ENCODE assay signal across 9 cellular contexts in genomic region chr1:1347026-1347595, GRCh38. TPM values are rescaled to one million over a fixed set of nuclear protein-coding genes. Genes with fewer than 3 reads are reported as not detected.
DNase-seq lines count a peak whose midpoint lies in the region; ATAC-seq and TF ChIP-seq lines count a peak whose summit lies in the region.
"Had no signal": no experiment of that assay in that cellular context is flagged by ENCODE, and none has a peak within 500 bp of the region (broad histone marks: within the 10 kb centered on the region; RNA-seq: fewer than 3 reads in every experiment).

No MANE protein-coding gene starts in this region.

- H3K27me3 ChIP-seq in ascending aorta (no peaks in the 10 kb centered on the region), subcutaneous abdominal adipose tissue (ENCODE audit: control insufficient read depth in 5 of 5, insufficient read depth in 4 of 5, low read length in 5 of 5) (no peaks in the 10 kb centered on the region)

- H3K4me3 Mint-ChIP-seq in T-helper 2 cell treated with Interferon-gamma antibody and Interleukin-4, amounts not matched to agents 5 μg/mL and 100 μg/mL, for 36 hours, result peak overlapping the region; percentile 72

- peak overlapping the region; percentile 91 to 93 for H3K4me3 ChIP-seq in ascending aorta
- H3K4me3 ChIP-seq in subcutaneous abdominal adipose tissue (ENCODE audit: low read depth in 1 of 5, low read length in 5 of 5), result peak overlapping the region in 1 of 5 donors; percentile 81

- no peaks in the 10 kb centered on the region for H3K9me3 Mint-ChIP-seq in T-helper 2 cell treated with Interferon-gamma antibody and Interleukin-4, amounts not matched to agents 5 μg/mL and 100 μg/mL, for 36 hours

- intact Hi-C loops in ascending aorta (cut with DNase I), result no loop called here

- no peak for DNase-seq in T-helper 2 cell treated with Interferon-gamma antibody and Interleukin-4, amounts not matched to agents 5 μg/mL and 100 μg/mL, for 36 hours (ENCODE audit: low spot score)
- no peak for DNase-seq in T-helper 2 cell
- DNase-seq in ascending aorta (ENCODE audit: low spot score in 2 of 2), result no peak
- peak; percentile 45 for DNase-seq in left lobe of liver (ENCODE audit: low spot score)
- no peak for DNase-seq in NCI-H2107 treated with DMSO at 0.1 percent for 48 hours (lab: John Stamatoyannopoulos, UW; ENCODE audit: unreplicated experiment)
- DNase-seq: activated CD4-positive, alpha-beta T cell treated with anti-CD3 and anti-CD28 coated beads for 48 hours had no signal

- peak overlapping the region; percentile 68 for H3K27ac Mint-ChIP-seq in T-helper 2 cell treated with Interferon-gamma antibody and Interleukin-4, amounts not matched to agents 5 μg/mL and 100 μg/mL, for 36 hours

- no peaks in the 10 kb centered on the region for H3K36me3 Mint-ChIP-seq in T-helper 2 cell treated with Interferon-gamma antibody and Interleukin-4, amounts not matched to agents 5 μg/mL and 100 μg/mL, for 36 hours (ENCODE audit: low read depth)

- H3K4me1 ChIP-seq in ascending aorta (peaks cover 7 to 37% of the 10 kb centered on the region in 2 donors), subcutaneous abdominal adipose tissue (ENCODE audit: control insufficient read depth in 5 of 5, insufficient read depth in 5 of 5, low read length in 5 of 5) (peaks cover 0 to 55% (median 47%) of the 10 kb centered on the region in 5 donors)

- no peak for TF ChIP-seq CTCF in ascending aorta (IDR thresholded peaks at IDR 0.05)

- H3K36me3 ChIP-seq in ascending aorta, result peaks cover 0 to 2% of the 10 kb centered on the region in 2 donors
- H3K36me3 ChIP-seq in subcutaneous abdominal adipose tissue (ENCODE audit: control insufficient read depth in 5 of 5, insufficient read depth in 5 of 5, low read length in 5 of 5), result peaks cover 0 to 3% (median 0%) of the 10 kb centered on the region in 5 donors

- peaks cover 2% of the 10 kb centered on the region for H3K4me1 Mint-ChIP-seq in T-helper 2 cell treated with Interferon-gamma antibody and Interleukin-4, amounts not matched to agents 5 μg/mL and 100 μg/mL, for 36 hours (ENCODE audit: low read depth)

- H3K9ac ChIP-seq in subcutaneous abdominal adipose tissue (ENCODE audit: low read length in 5 of 5), result peak overlapping the region in 3 of 5 donors; percentile 72 to 86 (median 86)

- ATAC-seq in left lobe of liver (no peak), HG02852 (IDR thresholded peaks at IDR 0.05; ENCODE audit: unreplicated experiment) (no peak), GM18909 (IDR thresholded peaks at IDR 0.05; ENCODE audit: poor library complexity, unreplicated experiment) (no peak)

- H3K9me3 ChIP-seq in ascending aorta (no peaks in the 10 kb centered on the region), subcutaneous abdominal adipose tissue (ENCODE audit: control insufficient read depth in 5 of 5, low read length in 5 of 5) (no peaks in the 10 kb centered on the region)

- no peak overlapping the region for H3K27ac ChIP-seq in ascending aorta
- peak overlapping the region; percentile 46 for H3K27ac ChIP-seq in subcutaneous abdominal adipose tissue (ENCODE audit: low read depth, low read length)

- peaks cover under 1% of the 10 kb centered on the region for H3K27me3 Mint-ChIP-seq in T-helper 2 cell treated with Interferon-gamma antibody and Interleukin-4, amounts not matched to agents 5 μg/mL and 100 μg/mL, for 36 hours (ENCODE audit: low read depth)

RNA-seq across cellular contexts. Expression of gene DVL1, which starts 2.1 kb away (rescaled TPM):
- total RNA-seq in ascending aorta (66.7 TPM), left lobe of liver (50.4 TPM)

RNA-seq across cellular contexts. Expression of gene MXRA8, which starts 11.2 kb away (rescaled TPM):
- 345 TPM for total RNA-seq in ascending aorta
- total RNA-seq in left lobe of liver, result 4.5 TPM

RNA-seq across cellular contexts. Expression of gene TAS1R3, which starts 16.0 kb away (rescaled TPM):
- total RNA-seq in ascending aorta, result 2.7 TPM
- total RNA-seq in left lobe of liver, result 0.30 TPM

RNA-seq across cellular contexts. Expression of gene CPTP, which starts 22.5 kb away (rescaled TPM):
- total RNA-seq in ascending aorta, result 71.3 TPM
- 40.0 TPM for total RNA-seq in left lobe of liver

RNA-seq across cellular contexts. Expression of gene INTS11, which starts 22.7 kb away (rescaled TPM):
- total RNA-seq in ascending aorta (214 TPM), left lobe of liver (42.4 TPM)

Comparison
In these comparisons a context has a peak if more than half of its experiments do, and no peak if none do; other contexts are left out.
1. RNA of gene MXRA8, which starts 11.2 kb away (total RNA-seq): 345 TPM in ascending aorta (single experiment); 4.5 TPM in left lobe of liver (single experiment); every median in the first group is over 10 times any median in the second.